Comparison of ENCODE assay signal across 18 cellular contexts in genomic region chr12:42338280-42338679, GRCh38.
"Had no signal": no experiment of that assay in that cellular context is flagged by ENCODE, and none has a peak within 500 bp of the region (broad histone marks: within the 10 kb centered on the region; RNA-seq: fewer than 3 reads in every experiment).

No MANE protein-coding gene starts in this region.

- H3K9me3 Mint-ChIP-seq: activated T-helper 2 cell treated with anti-CD3 and anti-CD28 coated beads, Interferon-gamma antibody, Interleukin-2, Interleukin-4, amounts not matched to agents 10 μg/mL and 5 μg/mL and 100 μg/mL, durations not matched to agents 14 hours and 24 hours and 36 hours; natural killer cell treated with Interleukin-12 subunit alpha and Interleukin-12 subunit beta and Interleukin-15 and Interleukin-18, amount 100 ng/mL, for 72 hours had no signal

- H3K36me3 ChIP-seq: uterus had no signal

- H3K4me3 Mint-ChIP-seq: natural killer cell treated with Interleukin-12 subunit alpha and Interleukin-12 subunit beta and Interleukin-15 and Interleukin-18, amount 100 ng/mL, for 72 hours had no signal

- H3K27me3 Mint-ChIP-seq: natural killer cell treated with Interleukin-12 subunit alpha and Interleukin-12 subunit beta and Interleukin-15 and Interleukin-18, amount 100 ng/mL, for 72 hours had no signal

- H3K9me3 ChIP-seq: gastrocnemius medialis, heart right ventricle, left lung, right atrium auricular region, tibial artery, uterus had no signal

- ATAC-seq: gastrocnemius medialis; heart right ventricle; left lung; natural killer cell treated with Interleukin-12 subunit alpha and Interleukin-12 subunit beta and Interleukin-15 and Interleukin-18, amount 100 ng/mL, for 72 hours had no signal

- H3K36me3 Mint-ChIP-seq: natural killer cell treated with Interleukin-12 subunit alpha and Interleukin-12 subunit beta and Interleukin-15 and Interleukin-18, amount 100 ng/mL, for 72 hours had no signal

- H3K4me1 ChIP-seq: gastrocnemius medialis, heart right ventricle, right atrium auricular region, tibial artery, uterus had no signal

- FAIRE-seq: bronchial epithelial cell, keratinocyte, small intestine had no signal

- H3K4me3 ChIP-seq: gastrocnemius medialis, heart right ventricle, left lung, right atrium auricular region, tibial artery, uterus had no signal

- H3K27me3 ChIP-seq: gastrocnemius medialis, heart right ventricle, left lung, right atrium auricular region, tibial artery, uterus had no signal

- H3K27ac Mint-ChIP-seq: activated T-helper 2 cell treated with anti-CD3 and anti-CD28 coated beads, Interferon-gamma antibody, Interleukin-2, Interleukin-4, amounts not matched to agents 10 μg/mL and 5 μg/mL and 100 μg/mL, durations not matched to agents 14 hours and 24 hours and 36 hours; natural killer cell treated with Interleukin-12 subunit alpha and Interleukin-12 subunit beta and Interleukin-15 and Interleukin-18, amount 100 ng/mL, for 72 hours had no signal

- DNase-seq: activated CD4-positive, alpha-beta T cell treated with anti-CD3 and anti-CD28 coated beads, Interleukin-2, amount 50 U/mL, for 1 hour; activated CD4-positive, CD25-positive, alpha-beta regulatory T cell; activated naive CD4-positive, alpha-beta T cell treated with anti-CD3 and anti-CD28 coated beads, Interleukin-2, amount 50 U/mL, for 16 hours; anterior cingulate cortex; gastrocnemius medialis; heart right ventricle; left lung; mesenchymal stem cell; nucleus accumbens; small intestine; T1000; tibial artery; uterus had no signal

- H3K27ac ChIP-seq: gastrocnemius medialis, heart right ventricle, left lung, right atrium auricular region, tibial artery, uterus had no signal
